ENCODE assay signal across 1 cellular context in the genomic region with DNA sequence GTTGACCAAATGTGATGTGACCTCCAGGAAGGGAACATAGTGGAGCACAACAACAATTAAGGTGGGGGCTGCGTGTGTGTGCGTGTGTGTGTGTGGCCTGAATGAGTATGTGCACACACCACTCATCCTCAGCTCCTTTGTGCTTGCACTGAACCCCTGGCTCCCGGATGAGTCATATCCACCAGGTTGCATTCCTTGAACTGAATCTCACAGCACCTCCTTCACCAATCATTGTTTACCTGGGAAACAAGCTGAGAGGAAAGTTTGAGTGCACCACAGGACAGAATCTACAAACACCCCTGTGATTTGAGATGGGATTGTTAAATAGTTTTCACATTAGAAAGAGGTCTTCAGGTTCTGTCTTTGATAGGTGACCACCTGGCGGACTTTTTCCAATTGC.
TF ChIP-seq lines count a peak whose summit lies in the region.

No MANE protein-coding gene starts in this region.

TF ChIP-seq in WTC11, 78 proteins besides CTCF, POLR2A, EP300 and RAD21 (continued from another document):
- TF ChIP-seq, protein P1, sequence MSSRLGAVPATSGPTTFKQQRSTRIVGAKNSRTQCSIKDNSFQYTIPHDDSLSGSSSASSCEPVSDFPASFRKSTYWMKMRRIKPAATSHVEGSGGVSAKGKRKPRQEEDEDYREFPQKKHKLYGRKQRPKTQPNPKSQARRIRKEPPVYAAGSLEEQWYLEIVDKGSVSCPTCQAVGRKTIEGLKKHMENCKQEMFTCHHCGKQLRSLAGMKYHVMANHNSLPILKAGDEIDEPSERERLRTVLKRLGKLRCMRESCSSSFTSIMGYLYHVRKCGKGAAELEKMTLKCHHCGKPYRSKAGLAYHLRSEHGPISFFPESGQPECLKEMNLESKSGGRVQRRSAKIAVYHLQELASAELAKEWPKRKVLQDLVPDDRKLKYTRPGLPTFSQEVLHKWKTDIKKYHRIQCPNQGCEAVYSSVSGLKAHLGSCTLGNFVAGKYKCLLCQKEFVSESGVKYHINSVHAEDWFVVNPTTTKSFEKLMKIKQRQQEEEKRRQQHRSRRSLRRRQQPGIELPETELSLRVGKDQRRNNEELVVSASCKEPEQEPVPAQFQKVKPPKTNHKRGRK (CRISPR knock-in tag; IDR thresholded peaks at IDR 0.05; ENCODE audit: borderline replicate concordance): no peak
- TF ChIP-seq, protein P2, sequence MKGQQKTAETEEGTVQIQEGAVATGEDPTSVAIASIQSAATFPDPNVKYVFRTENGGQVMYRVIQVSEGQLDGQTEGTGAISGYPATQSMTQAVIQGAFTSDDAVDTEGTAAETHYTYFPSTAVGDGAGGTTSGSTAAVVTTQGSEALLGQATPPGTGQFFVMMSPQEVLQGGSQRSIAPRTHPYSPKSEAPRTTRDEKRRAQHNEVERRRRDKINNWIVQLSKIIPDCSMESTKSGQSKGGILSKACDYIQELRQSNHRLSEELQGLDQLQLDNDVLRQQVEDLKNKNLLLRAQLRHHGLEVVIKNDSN (CRISPR knock-in tag; IDR thresholded peaks at IDR 0.05): no peak
- TF ChIP-seq NR3C1 (CRISPR knock-in tag; conservative IDR thresholded peaks at IDR 0.05; ENCODE audit: low read depth): no peak
- TF ChIP-seq RORB (CRISPR knock-in tag; IDR thresholded peaks at IDR 0.05): no peak
- 0 out of 2 replicates have a peak, but pooled peaks have one; percentile 26 for TF ChIP-seq NFE2L1 (CRISPR knock-in tag; IDR thresholded peaks at IDR 0.05)
- TF ChIP-seq, protein P3, sequence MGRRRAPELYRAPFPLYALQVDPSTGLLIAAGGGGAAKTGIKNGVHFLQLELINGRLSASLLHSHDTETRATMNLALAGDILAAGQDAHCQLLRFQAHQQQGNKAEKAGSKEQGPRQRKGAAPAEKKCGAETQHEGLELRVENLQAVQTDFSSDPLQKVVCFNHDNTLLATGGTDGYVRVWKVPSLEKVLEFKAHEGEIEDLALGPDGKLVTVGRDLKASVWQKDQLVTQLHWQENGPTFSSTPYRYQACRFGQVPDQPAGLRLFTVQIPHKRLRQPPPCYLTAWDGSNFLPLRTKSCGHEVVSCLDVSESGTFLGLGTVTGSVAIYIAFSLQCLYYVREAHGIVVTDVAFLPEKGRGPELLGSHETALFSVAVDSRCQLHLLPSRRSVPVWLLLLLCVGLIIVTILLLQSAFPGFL (CRISPR knock-in tag; IDR thresholded peaks at IDR 0.05; ENCODE audit: borderline replicate concordance): no peak
- TF ChIP-seq, protein P4, sequence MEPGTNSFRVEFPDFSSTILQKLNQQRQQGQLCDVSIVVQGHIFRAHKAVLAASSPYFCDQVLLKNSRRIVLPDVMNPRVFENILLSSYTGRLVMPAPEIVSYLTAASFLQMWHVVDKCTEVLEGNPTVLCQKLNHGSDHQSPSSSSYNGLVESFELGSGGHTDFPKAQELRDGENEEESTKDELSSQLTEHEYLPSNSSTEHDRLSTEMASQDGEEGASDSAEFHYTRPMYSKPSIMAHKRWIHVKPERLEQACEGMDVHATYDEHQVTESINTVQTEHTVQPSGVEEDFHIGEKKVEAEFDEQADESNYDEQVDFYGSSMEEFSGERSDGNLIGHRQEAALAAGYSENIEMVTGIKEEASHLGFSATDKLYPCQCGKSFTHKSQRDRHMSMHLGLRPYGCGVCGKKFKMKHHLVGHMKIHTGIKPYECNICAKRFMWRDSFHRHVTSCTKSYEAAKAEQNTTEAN (CRISPR knock-in tag; IDR thresholded peaks at IDR 0.05): peak; percentile 94
- no peak for TF ChIP-seq SP1 (CRISPR knock-in tag; conservative IDR thresholded peaks at IDR 0.05)
- TF ChIP-seq, protein P5, sequence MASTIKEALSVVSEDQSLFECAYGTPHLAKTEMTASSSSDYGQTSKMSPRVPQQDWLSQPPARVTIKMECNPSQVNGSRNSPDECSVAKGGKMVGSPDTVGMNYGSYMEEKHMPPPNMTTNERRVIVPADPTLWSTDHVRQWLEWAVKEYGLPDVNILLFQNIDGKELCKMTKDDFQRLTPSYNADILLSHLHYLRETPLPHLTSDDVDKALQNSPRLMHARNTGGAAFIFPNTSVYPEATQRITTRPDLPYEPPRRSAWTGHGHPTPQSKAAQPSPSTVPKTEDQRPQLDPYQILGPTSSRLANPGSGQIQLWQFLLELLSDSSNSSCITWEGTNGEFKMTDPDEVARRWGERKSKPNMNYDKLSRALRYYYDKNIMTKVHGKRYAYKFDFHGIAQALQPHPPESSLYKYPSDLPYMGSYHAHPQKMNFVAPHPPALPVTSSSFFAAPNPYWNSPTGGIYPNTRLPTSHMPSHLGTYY (CRISPR knock-in tag; IDR thresholded peaks at IDR 0.05): no peak
- TF ChIP-seq ZNF263 (CRISPR knock-in tag; IDR thresholded peaks at IDR 0.05; ENCODE audit: low read depth): no peak
- TF ChIP-seq, protein P6, sequence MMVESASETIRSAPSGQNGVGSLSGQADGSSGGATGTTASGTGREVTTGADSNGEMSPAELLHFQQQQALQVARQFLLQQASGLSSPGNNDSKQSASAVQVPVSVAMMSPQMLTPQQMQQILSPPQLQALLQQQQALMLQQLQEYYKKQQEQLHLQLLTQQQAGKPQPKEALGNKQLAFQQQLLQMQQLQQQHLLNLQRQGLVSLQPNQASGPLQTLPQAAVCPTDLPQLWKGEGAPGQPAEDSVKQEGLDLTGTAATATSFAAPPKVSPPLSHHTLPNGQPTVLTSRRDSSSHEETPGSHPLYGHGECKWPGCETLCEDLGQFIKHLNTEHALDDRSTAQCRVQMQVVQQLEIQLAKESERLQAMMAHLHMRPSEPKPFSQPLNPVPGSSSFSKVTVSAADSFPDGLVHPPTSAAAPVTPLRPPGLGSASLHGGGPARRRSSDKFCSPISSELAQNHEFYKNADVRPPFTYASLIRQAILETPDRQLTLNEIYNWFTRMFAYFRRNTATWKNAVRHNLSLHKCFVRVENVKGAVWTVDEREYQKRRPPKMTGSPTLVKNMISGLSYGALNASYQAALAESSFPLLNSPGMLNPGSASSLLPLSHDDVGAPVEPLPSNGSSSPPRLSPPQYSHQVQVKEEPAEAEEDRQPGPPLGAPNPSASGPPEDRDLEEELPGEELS (CRISPR knock-in tag; IDR thresholded peaks at IDR 0.05): peak; percentile 84; the same call in 1 of the 2 replicates
- no peak for TF ChIP-seq NFYB (CRISPR knock-in tag; conservative IDR thresholded peaks at IDR 0.05; ENCODE audit: low read depth)
- peak; percentile 74; the same call in 1 of the 2 replicates for TF ChIP-seq JUN (CRISPR knock-in tag; IDR thresholded peaks at IDR 0.05)
- TF ChIP-seq ESRRA (CRISPR knock-in tag; IDR thresholded peaks at IDR 0.05; ENCODE audit: borderline replicate concordance): no peak
- no peak for TF ChIP-seq TCF7 (CRISPR knock-in tag; IDR thresholded peaks at IDR 0.05; ENCODE audit: low read depth)
- 0 out of 2 replicates have a peak, but pooled peaks have one; percentile 26 for TF ChIP-seq ETV6 (CRISPR knock-in tag; IDR thresholded peaks at IDR 0.05)
- TF ChIP-seq, protein P7, sequence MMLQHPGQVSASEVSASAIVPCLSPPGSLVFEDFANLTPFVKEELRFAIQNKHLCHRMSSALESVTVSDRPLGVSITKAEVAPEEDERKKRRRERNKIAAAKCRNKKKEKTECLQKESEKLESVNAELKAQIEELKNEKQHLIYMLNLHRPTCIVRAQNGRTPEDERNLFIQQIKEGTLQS (CRISPR knock-in tag; conservative IDR thresholded peaks at IDR 0.05): peak; percentile 96
- no peak for TF ChIP-seq SOX15 (CRISPR knock-in tag; IDR thresholded peaks at IDR 0.05)
- TF ChIP-seq ZNF423 (CRISPR knock-in tag; IDR thresholded peaks at IDR 0.05): peak; percentile 60
- no peak for TF ChIP-seq GTF2I (CRISPR knock-in tag; conservative IDR thresholded peaks at IDR 0.05)
